ENCODE assay signal across 38 cellular contexts in the genomic region with DNA sequence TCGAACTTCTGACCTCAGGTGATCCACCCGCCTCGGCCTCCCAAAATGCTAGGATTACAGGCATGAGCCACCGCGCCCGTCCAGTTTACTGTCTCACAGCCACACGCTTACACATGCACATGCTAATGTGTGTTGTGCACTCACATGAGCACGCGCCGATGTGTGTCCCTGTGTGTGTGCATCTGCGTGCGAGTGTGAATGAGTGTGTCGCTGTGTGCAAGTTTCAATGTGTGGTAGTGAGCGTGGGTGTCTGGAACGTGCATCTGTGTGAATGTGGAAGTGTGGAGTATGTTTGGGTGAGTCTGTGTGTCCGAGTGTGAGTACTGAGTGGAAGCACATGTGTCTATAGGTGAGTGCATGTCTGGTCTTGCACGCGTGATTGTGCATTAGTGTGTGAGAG. TPM values are rescaled to one million over a fixed set of nuclear protein-coding genes. Genes with fewer than 3 reads are reported as not detected.
"Had no signal": no experiment of that assay in that cellular context is flagged by ENCODE, and none has a peak within 500 bp of the region (broad histone marks: within the 10 kb centered on the region; RNA-seq: fewer than 3 reads in every experiment).

No MANE protein-coding gene starts in this region.

- H3K4me1 Mint-ChIP-seq: endodermal cell had no signal

- ATAC-seq: esophagus mucosa; gastrocnemius medialis; heart left ventricle; left cardiac atrium; left lung; mucosa of descending colon; natural killer cell treated with Interleukin-12 subunit alpha and Interleukin-12 subunit beta and Interleukin-15 and Interleukin-18, amount 100 ng/mL, for 72 hours; psoas muscle; right cardiac atrium; stimulated activated naive CD8-positive, alpha-beta T cell treated with anti-CD3 and anti-CD28 coated beads, Interleukin-15, amount 100 ng/mL, for 72 hours had no signal

- H3K9me3 Mint-ChIP-seq: dendritic cell treated with granulocyte-macrophage colony-stimulating factor and Interleukin-4, amounts not matched to agents 40 ng/mL and 50 ng/mL, for 4 days; endodermal cell; mesothelial cell of epicardium; natural killer cell treated with Interleukin-12 subunit alpha and Interleukin-12 subunit beta and Interleukin-15 and Interleukin-18, amount 100 ng/mL, for 72 hours; stimulated activated naive CD8-positive, alpha-beta T cell treated with anti-CD3 and anti-CD28 coated beads, Interleukin-15, amount 100 ng/mL, for 72 hours had no signal

- H3K9me3 ChIP-seq: colonic mucosa, gastrocnemius medialis, heart left ventricle, left lung, mucosa of descending colon, ovary, psoas muscle, suprapubic skin, transverse colon, vagina had no signal

- DNase-seq: colonic mucosa; effector CD8-positive, alpha-beta T cell; endodermal cell; foreskin fibroblast; gastrocnemius medialis; heart left ventricle; hippocampal formation; left cardiac atrium; left lung; mesenchymal stem cell; naive B cell; occipital lobe; ovary; right cardiac atrium; stimulated activated CD4-positive, alpha-beta T cell treated with anti-CD3 and anti-CD28 coated beads, Interleukin-12 subunit alpha, Interleukin-12 subunit beta, amount 100 ng/mL, for 4 hours; stimulated activated CD4-positive, alpha-beta T cell treated with anti-CD3 and anti-CD28 coated beads, Interleukin-1b, Interleukin-23, amount 100 ng/mL, for 48 hours; stimulated activated CD4-positive, alpha-beta T cell treated with anti-CD3 and anti-CD28 coated beads, Interleukin-4, amount 100 ng/mL, for 1 hour; stimulated activated CD8-positive, alpha-beta memory T cell treated with anti-CD3 and anti-CD28 coated beads, Interleukin-4, amount 100 ng/mL, for 48 hours; stimulated activated naive CD4-positive, alpha-beta T cell; stimulated activated naive CD8-positive, alpha-beta T cell treated with anti-CD3 and anti-CD28 coated beads, Interleukin-15, amount 100 ng/mL, for 72 hours; transverse colon had no signal

- H3K4me3 Mint-ChIP-seq: dendritic cell treated with granulocyte-macrophage colony-stimulating factor and Interleukin-4, amounts not matched to agents 40 ng/mL and 50 ng/mL, for 4 days; endodermal cell; mesothelial cell of epicardium; natural killer cell treated with Interleukin-12 subunit alpha and Interleukin-12 subunit beta and Interleukin-15 and Interleukin-18, amount 100 ng/mL, for 72 hours; stimulated activated naive CD8-positive, alpha-beta T cell treated with anti-CD3 and anti-CD28 coated beads, Interleukin-15, amount 100 ng/mL, for 72 hours had no signal

- H3K4me3 ChIP-seq: colonic mucosa, gastrocnemius medialis, heart left ventricle, left lung, mucosa of descending colon, ovary, psoas muscle, skin epidermis, suprapubic skin, transverse colon, vagina had no signal

- FAIRE-seq: islet of Langerhans had no signal

- H3K27ac ChIP-seq: colonic mucosa, epithelial cell of prostate, gastrocnemius medialis, heart left ventricle, left lung, ovary, psoas muscle, skin epidermis, suprapubic skin, transverse colon, vagina had no signal

- H3K36me3 ChIP-seq: colonic mucosa, gastrocnemius medialis, heart left ventricle, left lung, ovary, suprapubic skin, transverse colon, vagina had no signal

- H3K36me3 Mint-ChIP-seq: mesothelial cell of epicardium had no signal

- H3K27ac Mint-ChIP-seq: dendritic cell treated with granulocyte-macrophage colony-stimulating factor and Interleukin-4, amounts not matched to agents 40 ng/mL and 50 ng/mL, for 4 days; endodermal cell; mesothelial cell of epicardium; naive B cell; natural killer cell treated with Interleukin-12 subunit alpha and Interleukin-12 subunit beta and Interleukin-15 and Interleukin-18, amount 100 ng/mL, for 72 hours; stimulated activated naive CD8-positive, alpha-beta T cell treated with anti-CD3 and anti-CD28 coated beads, Interleukin-15, amount 100 ng/mL, for 72 hours had no signal

- H3K4me1 ChIP-seq: colonic mucosa had no signal

RNA-seq across cellular contexts. Expression of gene MAST1, which starts 4.2 kb away (rescaled TPM):
- total RNA-seq: esophagus mucosa, gastrocnemius medialis, psoas muscle had no signal

RNA-seq across cellular contexts. Expression of gene RTBDN, which starts 8.1 kb away (rescaled TPM):
- total RNA-seq: esophagus mucosa; gastrocnemius medialis; glomerular endothelial cell; heart left ventricle; left cardiac atrium; left lung; lower leg skin; lung microvascular endothelial cell; mesothelial cell of epicardium; natural killer cell treated with Interleukin-12 subunit alpha and Interleukin-12 subunit beta and Interleukin-15 and Interleukin-18, amount 100 ng/mL, for 72 hours; ovary; psoas muscle; renal cortical epithelial cell; right cardiac atrium; suprapubic skin; transverse colon; ureter had no signal
- polyA plus RNA-seq: heart left ventricle, ovary, right cardiac atrium had no signal

RNA-seq across cellular contexts. Expression of gene THSD8, which starts 40.6 kb away (rescaled TPM):
- total RNA-seq: gastrocnemius medialis, glomerular endothelial cell, kidney epithelial cell, renal cortical epithelial cell, vagina had no signal
